ENCODE assay signal across 7 cellular contexts in the genomic region with DNA sequence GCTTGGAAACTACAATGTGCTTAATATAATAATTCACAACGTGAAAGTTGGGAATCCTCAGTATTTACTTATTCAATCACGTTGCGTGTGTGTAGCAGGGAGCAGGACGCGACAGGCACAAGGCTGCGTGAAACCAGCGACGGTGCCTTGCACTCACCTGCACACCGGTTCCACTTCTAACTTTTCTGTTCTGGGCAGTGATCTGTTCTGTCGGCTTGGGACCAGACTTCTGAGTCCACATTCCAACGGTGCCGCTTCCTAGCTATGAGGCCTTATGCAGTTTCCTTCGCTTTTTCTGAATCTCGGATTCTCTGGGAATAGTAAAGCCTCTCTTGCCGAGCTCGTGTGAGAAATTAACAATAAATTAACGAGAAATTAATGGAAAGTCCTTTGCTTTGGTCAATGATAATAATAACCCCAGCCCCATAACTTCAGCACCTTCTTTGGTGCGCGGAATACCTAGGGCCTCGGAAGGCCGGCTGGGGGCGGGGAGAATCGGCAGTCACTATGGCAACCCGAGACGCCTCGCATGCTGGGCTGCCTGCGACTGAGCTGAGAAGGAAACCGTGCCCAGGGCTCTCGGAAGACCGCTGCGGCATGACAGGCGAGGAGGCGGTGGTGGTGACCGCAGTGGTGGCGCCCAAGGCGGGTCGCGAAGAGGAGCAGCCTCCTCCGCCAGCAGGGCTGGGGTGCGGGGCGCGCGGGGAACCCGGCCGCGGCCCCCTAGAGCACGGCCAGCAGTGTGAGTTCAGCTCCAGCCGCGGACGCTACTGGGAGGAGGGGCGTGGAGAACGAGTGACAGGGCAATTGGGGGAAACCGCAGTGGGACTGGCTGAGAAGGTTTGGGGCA. TPM values are rescaled to one million over a fixed set of nuclear protein-coding genes. Genes with fewer than 3 reads are reported as not detected.
DNase-seq lines count a peak whose midpoint lies in the region; ATAC-seq and TF ChIP-seq lines count a peak whose summit lies in the region.

A gene with protein sequence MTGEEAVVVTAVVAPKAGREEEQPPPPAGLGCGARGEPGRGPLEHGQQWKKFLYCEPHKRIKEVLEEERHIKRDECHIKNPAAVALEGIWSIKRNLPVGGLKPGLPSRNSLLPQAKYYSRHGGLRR (plus strand): TSS at position 530 of the 850 bp plus-strand sequence. CDS start 68 bp downstream, at position 598.

- no peaks in the 10 kb centered on the region for H3K79me2 ChIP-seq in PC-9 (ENCODE audit: low read depth)

- H3K27ac ChIP-seq in PC-9 (no peak within 1 kb of the TSS), subcutaneous abdominal adipose tissue (ENCODE audit: low read depth, low read length) (no peak within 1 kb of the TSS)

- DNase-seq in PC-9, result peak; percentile 48 to 59
- DNase-seq in activated gamma-delta T cell treated with anti-CD3 and anti-CD28 coated beads, Interleukin-2, amount 50 U/mL, for 16 hours (ENCODE audit: low read depth), result peak; percentile 42
- DNase-seq in glomerular visceral epithelial cell (ENCODE audit: extremely low spot score), result peak; percentile 36

- H4K20me1 ChIP-seq in PC-9 (ENCODE audit: insufficient read depth), result no peaks in the 10 kb centered on the region

- H2AFZ ChIP-seq in PC-9, result peak within 1 kb of the TSS; percentile 89
- peak within 1 kb of the TSS; percentile 36 for H2AFZ ChIP-seq in neuron (ENCODE audit: low read depth, low read length)

- intact Hi-C loops in PC-9 (cut with micrococcal nuclease; ENCODE audit: unreplicated experiment), result loop anchor here (10.0 kb wide), 1 partner anchor 373 kb away; no protein-coding TSS in a partner anchor

- peak within 1 kb of the TSS in 4 of 5 donors; percentile 1 to 72 (median 62) for H3K9ac ChIP-seq in subcutaneous abdominal adipose tissue (ENCODE audit: low read length in 5 of 5)

- no peak for TF ChIP-seq CTCF in PC-9 (conservative IDR thresholded peaks at IDR 0.05)

- H3F3A ChIP-seq in PC-9 (ENCODE audit: insufficient read depth, low read depth), result peaks cover 7% of the 10 kb centered on the region

- no TSS peak for BruUV-seq in PC-9 (replicated peaks; lab: Mats Ljungman, UMichigan)

- H3K4me1 ChIP-seq in PC-9 (replicated peaks; ENCODE audit: insufficient read depth) (peaks cover 16% of the 10 kb centered on the region), neuron (ENCODE audit: insufficient read depth, low read length) (peaks cover 4% of the 10 kb centered on the region), subcutaneous abdominal adipose tissue (ENCODE audit: control insufficient read depth in 5 of 5, insufficient read depth in 5 of 5, low read length in 5 of 5) (peaks cover 2 to 14% (median 12%) of the 10 kb centered on the region in 5 donors)

- H3K9me2 ChIP-seq in PC-9 (ENCODE audit: insufficient read depth), result no peaks in the 10 kb centered on the region

- ATAC-seq in GM18867 (IDR thresholded peaks at IDR 0.05; ENCODE audit: unreplicated experiment), result peak; percentile 86
- ATAC-seq in HG03045 (IDR thresholded peaks at IDR 0.05; ENCODE audit: unreplicated experiment), result peak; percentile 89

- H3K9me3 ChIP-seq in PC-9 (ENCODE audit: insufficient read depth, low read depth), result peaks cover 4% of the 10 kb centered on the region; the same call in 1 of the 2 replicates
- H3K9me3 ChIP-seq in neuron (ENCODE audit: low read length), result no peaks in the 10 kb centered on the region
- no peaks in the 10 kb centered on the region for H3K9me3 ChIP-seq in subcutaneous abdominal adipose tissue (ENCODE audit: control insufficient read depth in 5 of 5, low read length in 5 of 5)

- H3K27me3 ChIP-seq in PC-9 (ENCODE audit: insufficient read depth, low read depth) (no peaks in the 10 kb centered on the region), neuron (ENCODE audit: insufficient read depth, low read length) (peaks cover 16% of the 10 kb centered on the region), subcutaneous abdominal adipose tissue (ENCODE audit: control insufficient read depth in 5 of 5, insufficient read depth in 4 of 5, low read length in 5 of 5) (no peaks in the 10 kb centered on the region)

- CTCF ChIA-PET in PC-9 (lab: Charles Lee), result interaction anchor here (0.6 to 1.2 kb wide), 2 partner anchors 14 to 76 kb away, joined by 4 read pairs; no protein-coding TSS in a partner anchor

- H3K4me2 ChIP-seq in PC-9, result peak within 1 kb of the TSS; percentile 85

- H3K4me3 ChIP-seq in PC-9 (peak within 1 kb of the TSS; percentile 61), neuron (ENCODE audit: low read length) (peak within 1 kb of the TSS; percentile 26), subcutaneous abdominal adipose tissue (ENCODE audit: low read depth in 1 of 5, low read length in 5 of 5) (peak within 1 kb of the TSS; percentile 66 to 83 (median 80))

- POLR2A ChIA-PET in PC-9 (lab: Charles Lee; ENCODE audit: unreplicated experiment), result no interaction called here

- no peaks in the 10 kb centered on the region for H3K36me3 ChIP-seq in PC-9 (ENCODE audit: low read depth)
- H3K36me3 ChIP-seq in neuron (ENCODE audit: insufficient read depth, low read length), result no peaks in the 10 kb centered on the region
- H3K36me3 ChIP-seq in subcutaneous abdominal adipose tissue (ENCODE audit: control insufficient read depth in 5 of 5, insufficient read depth in 5 of 5, low read length in 5 of 5), result no peaks in the 10 kb centered on the region

RNA-seq across cellular contexts. Expression of the gene that starts here (rescaled TPM):
- total RNA-seq in PC-9 (2021), result not detected in 2 replicates

Comparison
In these comparisons a context has a peak if more than half of its experiments do, and no peak if none do; other contexts are left out.
1. Peak in DNase-seq, H3K4me3 ChIP-seq and H3K4me2 ChIP-seq in PC-9; RNA of the gene not detected or under 1 TPM.
2. H3K4me3 ChIP-seq: peak in every context shown above with its lines; median percentile 80 in subcutaneous abdominal adipose tissue; 61 in PC-9; 26 in neuron.